ENCODE assay signal across 8 cellular contexts in genomic region chr9:131478421-131478868, GRCh38. TPM values are rescaled to one million over a fixed set of nuclear protein-coding genes. Genes with fewer than 3 reads are reported as not detected.
A peak's percentile ranks its signal among the peaks of the same experiment; 100 is the strongest.
DNase-seq lines count a peak whose midpoint lies in the region; ATAC-seq and TF ChIP-seq lines count a peak whose summit lies in the region.

No MANE protein-coding gene starts in this region.

- no peak overlapping the region for H3K4me3 ChIP-seq in hepatocyte

- no peaks in the 10 kb centered on the region for H3K4me1 ChIP-seq in hepatocyte (ENCODE audit: insufficient read depth)

- H2AFZ ChIP-seq in hepatocyte, result no peak overlapping the region

- ATAC-seq in GM19452 (IDR thresholded peaks at IDR 0.05; ENCODE audit: unreplicated experiment) (no peak), GM19463 (IDR thresholded peaks at IDR 0.05; ENCODE audit: unreplicated experiment) (no peak)

- H4K20me1 ChIP-seq in hepatocyte (ENCODE audit: insufficient read depth, poor library complexity, severe bottlenecking), result peaks cover 10% of the 10 kb centered on the region

- H3K79me2 ChIP-seq in hepatocyte, result peaks cover 33% of the 10 kb centered on the region

- DNase-seq in NCI-H1694 treated with DMSO at 0.1 percent for 48 hours (lab: John Stamatoyannopoulos, UW) (peak; percentile 24), NCI-H1694 (lab: John Stamatoyannopoulos, UW) (no peak), RWPE1 (ENCODE audit: low spot score) (peak; percentile 34), hepatocyte (ENCODE audit: low spot score) (peak; percentile 59)
- peak; percentile 66 for DNase-seq in activated naive CD4-positive, alpha-beta T cell treated with anti-CD3 and anti-CD28 coated beads, Interleukin-2, amount 50 U/mL, for 16 hours
- DNase-seq in stimulated activated CD4-positive, alpha-beta T cell treated with anti-CD3 and anti-CD28 coated beads, Interleukin-4, amount 100 ng/mL, for 4 hours, result peak; percentile 28 to 58

- 69% methylated on average over 12 of the region's 12 CpGs for WGBS in hepatocyte (ENCODE audit: low lambda C conversion rate, missing lambda C conversion rate)

- POLR2A ChIA-PET in RWPE1 (lab: Yijun Ruan, JAX; ENCODE audit: low non-redundant PET), result no interaction called here

- H3K9me3 ChIP-seq in hepatocyte (ENCODE audit: low read depth), result no peaks in the 10 kb centered on the region

- peak; percentile 89 for TF ChIP-seq CTCF in RWPE1 (conservative IDR thresholded peaks at IDR 0.05; ENCODE audit: low read depth)
- peak; percentile 61 for TF ChIP-seq CTCF in hepatocyte (IDR thresholded peaks at IDR 0.05; ENCODE audit: poor library complexity)

- no peaks in the 10 kb centered on the region for H3K36me3 ChIP-seq in hepatocyte (replicated peaks; ENCODE audit: insufficient read depth, low read depth)

- no peaks in the 10 kb centered on the region for H3K9me2 ChIP-seq in hepatocyte (replicated peaks; ENCODE audit: insufficient read depth)

- H3K4me2 ChIP-seq in hepatocyte, result no peak overlapping the region

- H3K27me3 ChIP-seq in hepatocyte, result no peaks in the 10 kb centered on the region

- CTCF ChIA-PET in RWPE1 (lab: Yijun Ruan, JAX), result interaction anchor here (0.6 to 1.5 kb wide), 3 partner anchors 111 to 693 kb away, joined by 3 to 4 read pairs (median 3); no protein-coding TSS in a partner anchor

- H3K27ac ChIP-seq in RWPE1 (0 out of 2 replicates have a peak overlapping the region, but pooled peaks have one; percentile 15), hepatocyte (no peak overlapping the region)

RNA-seq across cellular contexts. Expression of gene POMT1, which starts 24.3 kb away (rescaled TPM):
- total RNA-seq in hepatocyte, result 27.4 and 35.3 TPM in 2 replicates
- 34.4 and 44.8 TPM in 2 replicates for polyA plus RNA-seq in hepatocyte

RNA-seq across cellular contexts. Expression of gene UCK1, which starts 52.6 kb away (rescaled TPM):
- 22.2 and 28.0 TPM in 2 replicates for total RNA-seq in hepatocyte
- 32.7 and 36.8 TPM in 2 replicates for polyA plus RNA-seq in hepatocyte
